29 cellular contexts compared by ENCODE assay signal in the genomic region with DNA sequence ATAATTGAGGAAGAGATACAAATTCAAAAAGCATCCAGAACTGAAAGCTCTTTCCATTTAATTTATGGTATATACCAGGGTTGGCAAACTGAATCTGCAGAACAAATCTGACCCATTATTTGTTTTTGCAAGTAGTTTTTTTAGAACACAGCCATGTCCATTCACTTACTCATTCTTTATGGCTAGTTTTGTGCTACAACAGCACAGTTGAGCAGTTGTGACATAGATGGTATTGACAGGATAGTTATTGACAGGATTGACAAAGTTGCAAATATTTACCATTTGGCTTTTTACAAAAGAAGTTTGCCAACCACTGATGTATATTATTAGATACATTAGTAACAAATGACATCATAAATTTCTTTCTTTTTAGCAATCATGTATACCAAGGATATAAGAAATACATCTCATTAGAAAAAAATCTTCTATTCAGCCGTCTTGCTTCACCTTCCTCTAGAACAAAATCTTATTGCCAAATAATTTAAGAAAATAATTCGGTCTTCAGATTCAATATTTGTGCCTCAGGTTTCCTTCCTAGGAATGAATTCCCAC. TPM values are rescaled to one million over a fixed set of nuclear protein-coding genes. Genes with fewer than 3 reads are reported as not detected.
DNase-seq lines count a peak whose midpoint lies in the region; ATAC-seq and TF ChIP-seq lines count a peak whose summit lies in the region.
"Had no signal": no experiment of that assay in that cellular context is flagged by ENCODE, and none has a peak within 500 bp of the region (broad histone marks: within the 10 kb centered on the region; RNA-seq: fewer than 3 reads in every experiment).

No MANE protein-coding gene starts in this region.

- DNase-seq in GM23248 (peak; percentile 42), epithelial cell of prostate (ENCODE audit: low read depth, low spot score) (no peak), mucosa of gallbladder (ENCODE audit: low spot score) (no peak)
- DNase-seq in stimulated activated CD4-positive, alpha-beta T cell treated with anti-CD3 and anti-CD28 coated beads, Interleukin-4, amount 100 ng/mL, for 1 hour: no peak
- DNase-seq: activated CD4-positive, alpha-beta T cell treated with anti-CD3 and anti-CD28 coated beads for 36 hours; activated CD8-positive, alpha-beta T cell treated with anti-CD3 and anti-CD28 coated beads, Interleukin-2, amount 10 ng/mL, durations not matched to agents 7 days and 5 days; activated T-cell treated with anti-CD3 and anti-CD28 coated beads for 4 hours; amniotic stem cell; cortex of kidney; DMS153; effector memory CD4-positive, alpha-beta T cell; head of caudate nucleus; midbrain; naive thymus-derived CD8-positive, alpha-beta T cell; NCI-H146; NCI-H2107; NCI-H345; NCI-H69; SHP77; stimulated activated CD4-positive, alpha-beta T cell treated with anti-CD3 and anti-CD28 coated beads, Interleukin-1b, Interleukin-23, amount 100 ng/mL, for 48 hours; stimulated activated naive CD8-positive, alpha-beta T cell treated with anti-CD3 and anti-CD28 coated beads, Interleukin-15, amount 100 ng/mL, for 72 hours had no signal

- H3K9ac ChIP-seq in GM23248 (no peak overlapping the region), skeletal muscle satellite cell (ENCODE audit: low read depth, low read length) (no peak overlapping the region)
- H3K9ac ChIP-seq: BLaER1 had no signal

- 46 to 50% methylated on average over 2 of the region's 2 CpGs for WGBS in GM23248 (ENCODE audit: low coverage in 1 of 2, low lambda C conversion rate in 2 of 2, missing lambda C conversion rate in 2 of 2), 2 experiments

- H3K4me3 ChIP-seq in GM23248: no peak overlapping the region
- H3K4me3 ChIP-seq in skeletal muscle satellite cell (ENCODE audit: low read length): no peak overlapping the region
- H3K4me3 ChIP-seq: BLaER1, skin epidermis had no signal

- no peak overlapping the region for H2AFZ ChIP-seq in GM23248

- H3K27me3 ChIP-seq in GM23248 (replicated peaks; ENCODE audit: insufficient read depth) (no peaks in the 10 kb centered on the region), skeletal muscle satellite cell (ENCODE audit: control insufficient read depth, insufficient read depth, low read length) (no peaks in the 10 kb centered on the region)
- H3K27me3 ChIP-seq: BLaER1 had no signal

- no peaks in the 10 kb centered on the region for H3K9me2 ChIP-seq in GM23248 (ENCODE audit: insufficient read depth)

- in situ Hi-C loops in GM23248 (cut with MboI): no loop called here

- H3K36me3 ChIP-seq in GM23248 (ENCODE audit: low read depth) (peaks cover 44% of the 10 kb centered on the region), skeletal muscle satellite cell (ENCODE audit: insufficient read depth, low read length) (peaks cover 53% of the 10 kb centered on the region)

- H3K9me3 ChIP-seq in GM23248 (ENCODE audit: low read depth): no peaks in the 10 kb centered on the region
- H3K9me3 ChIP-seq in skeletal muscle satellite cell (replicated peaks; ENCODE audit: low read length): no peaks in the 10 kb centered on the region

- no peak for ATAC-seq in GM21825 (IDR thresholded peaks at IDR 0.05; ENCODE audit: unreplicated experiment)
- ATAC-seq: activated CD4-positive, alpha-beta T cell treated with anti-CD3 and anti-CD28 coated beads for 36 hours; activated CD8-positive, alpha-beta T cell treated with anti-CD3 and anti-CD28 coated beads, Interleukin-2, amount 10 ng/mL, durations not matched to agents 7 days and 5 days; HCT116; naive thymus-derived CD8-positive, alpha-beta T cell; Panc1; stimulated activated naive CD8-positive, alpha-beta T cell treated with anti-CD3 and anti-CD28 coated beads, Interleukin-15, amount 100 ng/mL, for 72 hours had no signal

- H3F3A ChIP-seq in GM23248 (ENCODE audit: insufficient read depth): peaks cover 72% of the 10 kb centered on the region

- peak overlapping the region; percentile 13 for H3K4me2 ChIP-seq in GM23248 (ENCODE audit: unreplicated experiment)
- peak overlapping the region; percentile 23 for H3K4me2 ChIP-seq in skeletal muscle satellite cell (ENCODE audit: low read length)

- peaks cover 10% of the 10 kb centered on the region; the same call in 1 of the 2 replicates for H4K20me1 ChIP-seq in GM23248 (ENCODE audit: insufficient read depth)
- H4K20me1 ChIP-seq: BLaER1 had no signal

- H3K27ac ChIP-seq in GM23248: peak overlapping the region; percentile 36
- H3K27ac ChIP-seq in epithelial cell of prostate: peak overlapping the region; percentile 76
- H3K27ac ChIP-seq: BLaER1, skin epidermis, VCaP had no signal

- 0 out of 2 replicates have a peak, but pooled peaks cover 7% of the 10 kb centered on the region for H3K79me2 ChIP-seq in GM23248 (ENCODE audit: insufficient read depth)

- peaks cover 45% of the 10 kb centered on the region for H3K4me1 ChIP-seq in GM23248 (ENCODE audit: insufficient read depth)
- H3K4me1 ChIP-seq in skeletal muscle satellite cell (ENCODE audit: control insufficient read depth, insufficient read depth, low read length): peaks cover 60% of the 10 kb centered on the region

TF ChIP-seq in PFSK-1, 5 proteins besides CTCF, POLR2A, EP300 and RAD21:
- TF ChIP-seq POLR2AphosphoS5 (IDR thresholded peaks at IDR 0.05; ENCODE audit: low read depth, low read length) (0 out of 2 replicates have a peak, but pooled peaks have one; percentile 30), SIN3A (IDR thresholded peaks at IDR 0.05; ENCODE audit: borderline replicate concordance, insufficient read depth, low read length) (no peak)

RNA-seq across cellular contexts. Expression of a gene that starts 9.4 kb away (rescaled TPM):
- 165 and 166 TPM in 2 replicates for total RNA-seq in GM23248 (2014; rRNA removed; shearing (Covaris generic))
- 211 and 214 TPM in 2 replicates for polyA plus RNA-seq in GM23248 (2016; fragmentation: Nextera tagmentation; extraction: Ambion mirVana)
- polyA plus RNA-seq in PFSK-1 (2012; ENCODE audit: insufficient read length, low read depth): 44.0 TPM
- 208 and 270 TPM in 2 replicates for total RNA-seq in skeletal muscle satellite cell (2012; rRNA removed)
- total RNA-seq in mucosa of gallbladder: 74.7 TPM
- total RNA-seq: activated CD4-positive, alpha-beta T cell treated with anti-CD3 and anti-CD28 coated beads for 36 hours; naive thymus-derived CD8-positive, alpha-beta T cell had no signal
